In the genomic region with DNA sequence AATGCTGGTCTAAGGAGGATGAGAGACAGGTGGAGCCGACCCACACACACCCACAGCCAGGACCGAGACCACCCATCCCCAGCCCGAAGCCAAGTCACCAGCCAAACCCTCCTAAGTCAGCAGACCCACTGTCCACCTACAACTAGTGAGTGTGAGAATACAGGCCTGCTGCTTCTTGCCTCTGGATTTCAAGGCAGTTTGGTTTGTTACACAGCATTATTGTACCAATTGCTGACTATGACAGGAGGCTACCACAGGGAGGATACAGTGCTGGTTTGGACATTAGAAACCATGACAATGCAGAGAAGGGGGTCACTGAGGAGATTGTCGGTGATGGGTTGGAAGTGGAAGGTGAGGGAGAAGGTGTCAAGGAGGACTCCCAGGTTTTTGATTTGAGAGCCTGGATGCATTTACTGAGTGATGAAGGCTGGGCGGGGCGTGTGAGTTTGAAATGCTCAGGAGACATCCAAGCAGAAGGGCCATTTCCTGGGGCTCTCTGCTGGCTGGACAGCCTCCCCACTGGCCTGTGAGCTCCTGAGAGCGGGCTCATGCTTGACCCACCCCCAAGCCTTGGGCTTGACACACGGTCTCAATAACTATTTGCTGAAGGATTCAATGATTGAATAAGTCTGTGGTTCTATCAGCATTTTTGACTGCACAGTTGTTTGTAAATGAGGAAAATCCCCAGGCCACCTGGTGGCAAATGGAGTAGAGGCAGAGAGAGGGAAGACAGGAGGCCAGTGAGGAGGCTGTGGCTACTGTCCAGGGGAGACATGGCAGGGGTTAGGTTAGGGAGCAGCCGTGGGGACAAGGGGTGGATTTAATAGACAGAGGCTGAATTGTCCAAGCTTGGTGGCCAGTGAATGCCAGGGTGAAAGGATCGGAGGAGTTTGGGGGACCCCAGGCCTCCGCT, we compare ENCODE assay signal across 14 cellular contexts. TPM values are rescaled to one million over a fixed set of nuclear protein-coding genes. Genes with fewer than 3 reads are reported as not detected.
A peak's percentile ranks its signal among the peaks of the same experiment; 100 is the strongest.
DNase-seq lines count a peak whose midpoint lies in the region; ATAC-seq, FAIRE-seq and TF ChIP-seq lines count a peak whose summit lies in the region.
"Had no signal": no experiment of that assay in that cellular context is flagged by ENCODE, and none has a peak within 500 bp of the region (broad histone marks: within the 10 kb centered on the region; RNA-seq: fewer than 3 reads in every experiment).

No MANE protein-coding gene starts in this region.

- BruUV-seq in HepG2 (replicated peaks; lab: Mats Ljungman, UMichigan): no TSS peak

- FAIRE-seq in HepG2 (lab: Jason Lieb, UNC): no peak
- FAIRE-seq: RCC 7860 had no signal

- peaks cover 99 to 100% (median 99%) of the 10 kb centered on the region in 3 donors for H3K4me1 Mint-ChIP-seq in T-cell
- H3K4me1 Mint-ChIP-seq in endodermal cell: peaks cover 13% of the 10 kb centered on the region

- H3K27me3 Mint-ChIP-seq in T-cell (no peaks in the 10 kb centered on the region), endodermal cell (ENCODE audit: insufficient read depth) (peaks cover 6% of the 10 kb centered on the region)

- TF ChIP-seq EP300 in HepG2 (IDR thresholded peaks at IDR 0.05; ENCODE audit: low read depth in 2 of 2, low read length in 2 of 2): no peak
- no peak for TF ChIP-seq EP300 in HepG2 (CRISPR knock-in tag; IDR thresholded peaks at IDR 0.05; ENCODE audit: borderline replicate concordance)
- TF ChIP-seq EP300 in upper lobe of left lung (IDR thresholded peaks at IDR 0.05): no peak

- H3K4me3 ChIP-seq in HepG2 (replicated peaks in 1 of 3; ENCODE audit: insufficient read depth in 1 of 3, low read depth in 2 of 3, low read length in 3 of 3) (no peak overlapping the region), right lobe of liver (no peak overlapping the region), endodermal cell (ENCODE audit: low read length) (no peak overlapping the region), upper lobe of left lung (no peak overlapping the region), SJCRH30 (no peak overlapping the region)

- H3K4me1 ChIP-seq in HepG2 (ENCODE audit: insufficient read depth, low read length): no peaks in the 10 kb centered on the region
- H3K4me1 ChIP-seq in right lobe of liver: no peaks in the 10 kb centered on the region
- no peaks in the 10 kb centered on the region for H3K4me1 ChIP-seq in endodermal cell (ENCODE audit: control insufficient read depth, insufficient read depth, low read length)
- H3K4me1 ChIP-seq in upper lobe of left lung: no peaks in the 10 kb centered on the region
- no peaks in the 10 kb centered on the region for H3K4me1 ChIP-seq in SJCRH30

- CTCF ChIA-PET in HepG2 (lab: Yijun Ruan, JAX; ENCODE audit: low intra/inter-chr PET ratio, low total read pairs): no interaction called here
- CTCF ChIA-PET in T-cell (lab: Charles Lee): interaction anchor here in 1 of 2 donors (1.0 to 2.7 kb wide), 3 partner anchors 16 to 22 kb away, joined by 3 to 7 read pairs (median 3); no protein-coding TSS in a partner anchor

- H3K79me2 ChIP-seq in HepG2 (ENCODE audit: insufficient read depth, low read length): no peaks in the 10 kb centered on the region

- no peak for TF ChIP-seq CTCF in HepG2 (CRISPR knock-in tag; IDR thresholded peaks at IDR 0.05)
- TF ChIP-seq CTCF in right lobe of liver (IDR thresholded peaks at IDR 0.05): no peak
- peak; percentile 39 for TF ChIP-seq CTCF in endodermal cell (conservative IDR thresholded peaks at IDR 0.05)
- TF ChIP-seq CTCF in upper lobe of left lung (IDR thresholded peaks at IDR 0.05): no peak

- no peak overlapping the region for H3K9ac ChIP-seq in HepG2 (ENCODE audit: insufficient read depth, low read depth, low read length)
- H3K9ac ChIP-seq in endodermal cell (ENCODE audit: extremely low read depth, low read length, poor library complexity, severe bottlenecking): no peak overlapping the region

- no peak overlapping the region for H3K4me2 ChIP-seq in HepG2 (ENCODE audit: low read depth, low read length)

- H2AFZ ChIP-seq in HepG2 (ENCODE audit: low read length): no peak overlapping the region

- DNase-seq in HepG2 (ENCODE audit: low spot score) (no peak), right lobe of liver (no peak), T-cell (no peak), endodermal cell (no peak), upper lobe of left lung (no peak), SJCRH30 (no peak), H4 (ENCODE audit: low spot score) (no peak), NCI-H1092 treated with DMSO at 0.1 percent for 48 hours (lab: John Stamatoyannopoulos, UW) (no peak)
- DNase-seq: erythroblast; stimulated activated CD8-positive, alpha-beta memory T cell treated with anti-CD3 and anti-CD28 coated beads, Interleukin-4, amount 100 ng/mL, for 48 hours had no signal

- H3K9me3 Mint-ChIP-seq in T-cell: peaks cover 0 to 5% (median 5%) of the 10 kb centered on the region in 3 donors
- peaks cover 19% of the 10 kb centered on the region for H3K9me3 Mint-ChIP-seq in endodermal cell

- TF ChIP-seq RAD21 in HepG2 (CRISPR knock-in tag; IDR thresholded peaks at IDR 0.05): no peak

- POLR2A ChIA-PET in HepG2 (lab: Yijun Ruan, JAX) (no interaction called here), T-cell (lab: Charles Lee) (no interaction called here)

- ATAC-seq in HepG2 (peak; percentile 56), right lobe of liver (no peak), T-cell (replicated peaks in 1 of 4) (no peak), upper lobe of left lung (ENCODE audit: low FRiP score in 2 of 2) (no peak)

- H3K27ac Mint-ChIP-seq in T-cell (peak overlapping the region; percentile 90 to 98), endodermal cell (no peak overlapping the region)

- H3K27ac ChIP-seq in HepG2 (ENCODE audit: extremely low read length, insufficient read depth, low read length) (no peak overlapping the region), right lobe of liver (peak overlapping the region in 1 of 3 donors; percentile 40), endodermal cell (ENCODE audit: low read depth, low read length) (no peak overlapping the region), upper lobe of left lung (peak overlapping the region; percentile 70 to 85 (median 80)), SJCRH30 (no peak overlapping the region)

- TF ChIP-seq POLR2A in HepG2 (IDR thresholded peaks at IDR 0.05; ENCODE audit: insufficient read depth in 1 of 2, low read depth in 2 of 2, low read length in 2 of 2): no peak
- TF ChIP-seq POLR2A in right lobe of liver (IDR thresholded peaks at IDR 0.05): no peak
- no peak for TF ChIP-seq POLR2A in upper lobe of left lung (IDR thresholded peaks at IDR 0.05)

- intact Hi-C loops in HepG2 (cut with micrococcal nuclease; ENCODE audit: unreplicated experiment) (no loop called here), right lobe of liver (cut with DNase I) (no loop called here)

- H3K9me3 ChIP-seq in HepG2 (ENCODE audit: low read length): no peaks in the 10 kb centered on the region
- no peaks in the 10 kb centered on the region for H3K9me3 ChIP-seq in right lobe of liver
- no peaks in the 10 kb centered on the region for H3K9me3 ChIP-seq in endodermal cell (ENCODE audit: control insufficient read depth, low read length)
- H3K9me3 ChIP-seq in upper lobe of left lung: no peaks in the 10 kb centered on the region
- H3K9me3 ChIP-seq in SJCRH30 (replicated peaks): no peaks in the 10 kb centered on the region

- in situ Hi-C loops in HepG2 (cut with HindIII; ENCODE audit: extremely low pct_ligation_motif_present, low pct_unique_long_range_greater_than_20kb): no loop called here

- peaks cover 38% of the 10 kb centered on the region for H3K36me3 Mint-ChIP-seq in T-cell
- no peaks in the 10 kb centered on the region for H3K36me3 Mint-ChIP-seq in endodermal cell (ENCODE audit: low read depth)

- H3K27me3 ChIP-seq in HepG2 (ENCODE audit: control insufficient read depth in 1 of 2, insufficient read depth in 2 of 2, low read length in 2 of 2) (peaks cover 0 to 12% of the 10 kb centered on the region in 2 experiments; a peak in 2 of 5 replicates), right lobe of liver (no peaks in the 10 kb centered on the region), endodermal cell (ENCODE audit: control insufficient read depth, insufficient read depth, low read length, poor library complexity, severe bottlenecking) (no peaks in the 10 kb centered on the region), upper lobe of left lung (no peaks in the 10 kb centered on the region), SJCRH30 (no peaks in the 10 kb centered on the region)

- peak overlapping the region; percentile 56 to 68 (median 65) for H3K4me3 Mint-ChIP-seq in T-cell
- H3K4me3 Mint-ChIP-seq in endodermal cell: no peak overlapping the region

- H3K36me3 ChIP-seq in HepG2 (replicated peaks in 1 of 2; ENCODE audit: control insufficient read depth in 1 of 2, insufficient read depth in 2 of 2, low read length in 2 of 2) (no peaks in the 10 kb centered on the region), right lobe of liver (no peaks in the 10 kb centered on the region), endodermal cell (ENCODE audit: control insufficient read depth, insufficient read depth, low read length) (no peaks in the 10 kb centered on the region), upper lobe of left lung (no peaks in the 10 kb centered on the region), SJCRH30 (no peaks in the 10 kb centered on the region)

- H4K20me1 ChIP-seq in HepG2 (ENCODE audit: insufficient read depth, low read length): no peaks in the 10 kb centered on the region

- 37% methylated on average over 11 of the region's 11 CpGs for WGBS in HepG2 (ENCODE audit: low lambda C conversion rate)
- 94% methylated on average over 4 of the region's 11 CpGs for WGBS in right lobe of liver (ENCODE audit: insufficient coverage, low coverage, low lambda C conversion rate, missing lambda C conversion rate)
- 90 to 93% methylated on average over 7 to 11 of the region's 11 CpGs for WGBS in endodermal cell (ENCODE audit: insufficient coverage in 1 of 2, insufficient read length in 1 of 2), 2 experiments
- 85 to 87% methylated on average over 8 to 11 of the region's 11 CpGs for WGBS in upper lobe of left lung, 2 donors

RNA-seq across cellular contexts. Expression of a gene that starts 9.4 kb away (rescaled TPM):
- 0.39 and 0.64 TPM in 2 replicates for total RNA-seq in HepG2 (2016; rRNA removed; fragmentation: Illumina TruSeq; extraction: Trizol)
- total RNA-seq in HepG2 (2016; cell fraction: cytosol; rRNA removed; fragmentation: Illumina TruSeq; extraction: Trizol; ENCODE audit: low read depth): 0.09 and 0.10 TPM in 2 replicates
- total RNA-seq in HepG2 (2016; cell fraction: insoluble cytoplasmic fraction; rRNA removed; fragmentation: Illumina TruSeq; extraction: Trizol): 0.39 and 0.49 TPM in 2 replicates
- 0.25 and 0.38 TPM in 2 replicates for total RNA-seq in HepG2 (2016; cell fraction: membrane; rRNA removed; fragmentation: Illumina TruSeq; extraction: Trizol)
- total RNA-seq in HepG2 (2016; cell fraction: nucleus; rRNA removed; fragmentation: Illumina TruSeq; extraction: Trizol): 0.60 and 0.65 TPM in 2 replicates
- 0.08 and 0.09 TPM in 2 replicates for polyA plus RNA-seq in HepG2 (2011; rRNA removed)
- polyA plus RNA-seq in HepG2 (2011; cell fraction: cytosol; rRNA removed): 0.07 and 0.09 TPM in 2 replicates
- 0.21 and 0.35 TPM in 2 replicates for polyA plus RNA-seq in HepG2 (2011; cell fraction: nucleus; rRNA removed)
- polyA plus RNA-seq in HepG2 (2012): 0.04 and 0.05 TPM in 2 replicates
- 0.06 and 0.11 TPM in 2 replicates for polyA plus RNA-seq in HepG2 (2016; cell fraction: cytosol; fragmentation: Illumina TruSeq; extraction: Trizol; ENCODE audit: low read depth)
- 0.24 and 0.28 TPM in 2 replicates for polyA plus RNA-seq in HepG2 (2016; cell fraction: insoluble cytoplasmic fraction; fragmentation: Illumina TruSeq; extraction: Trizol; ENCODE audit: low read depth)
- polyA plus RNA-seq in HepG2 (2016; cell fraction: membrane; fragmentation: Illumina TruSeq; extraction: Trizol; ENCODE audit: low read depth): 0.11 and 0.14 TPM in 2 replicates
- 0.53 and 0.95 TPM in 2 replicates for polyA plus RNA-seq in HepG2 (2016; cell fraction: nucleus; fragmentation: Illumina TruSeq; extraction: Trizol; ENCODE audit: insufficient read depth, low read depth)
- 0.07 and 0.30 TPM in 2 replicates for polyA minus RNA-seq in HepG2 (2011; rRNA and poly(A)+ RNA removed; ENCODE audit: low replicate concordance)
- polyA minus RNA-seq in HepG2 (2011; cell fraction: cytosol; rRNA and poly(A)+ RNA removed): not detected in 2 replicates
- 0.13 TPM in 1 of 2 replicates, not detected in the other for polyA minus RNA-seq in HepG2 (2011; cell fraction: nucleus; rRNA and poly(A)+ RNA removed)
- not detected for total RNA-seq in right lobe of liver
- total RNA-seq in T-cell: 1 to 10 TPM; 4.6 to 8.7 (median 5.3) TPM
- total RNA-seq in endodermal cell: under 1 TPM; 0.11 to 0.20 TPM
- 0.14 TPM for polyA plus RNA-seq in endodermal cell (2013, experiment 1 of 2)
- polyA plus RNA-seq in endodermal cell (2013, experiment 2 of 2): 0.12 TPM
- total RNA-seq in upper lobe of left lung: under 1 TPM in 2 of 6 donors, not detected in 4; 0.06 to 0.13 TPM
- not detected in 2 replicates for total RNA-seq in SJCRH30 (2014; rRNA removed; shearing (Covaris generic))
- not detected in 2 replicates for total RNA-seq in H4 (2014; rRNA removed; shearing (Covaris generic))
- total RNA-seq: cardiac septum, lower leg skin, osteoblast had no signal

RNA-seq across cellular contexts. Expression of a gene that starts 22.4 kb away (rescaled TPM):
- total RNA-seq in HepG2 (2016; rRNA removed; fragmentation: Illumina TruSeq; extraction: Trizol) (not detected in 2 replicates), right lobe of liver (10 to 100 TPM in 1 of 6 experiments, 1 to 10 TPM in 5; 3.4 to 12.9 (median 6.5) TPM), T-cell (100 to 1,000 TPM; 353 to 413 (median 385) TPM), endodermal cell (1 to 10 TPM; 4.5 to 5.6 TPM), upper lobe of left lung (100 to 1,000 TPM in 1 of 6 donors, 10 to 100 TPM in 5; 22.1 to 126 (median 65.2) TPM)
- total RNA-seq in HepG2 (2016; cell fraction: cytosol; rRNA removed; fragmentation: Illumina TruSeq; extraction: Trizol; ENCODE audit: low read depth): 0.18 TPM in 1 of 2 replicates, not detected in the other
- total RNA-seq in HepG2 (2016; cell fraction: insoluble cytoplasmic fraction; rRNA removed; fragmentation: Illumina TruSeq; extraction: Trizol): not detected in 2 replicates
- 0.28 TPM in 1 of 2 replicates, not detected in the other for total RNA-seq in HepG2 (2016; cell fraction: membrane; rRNA removed; fragmentation: Illumina TruSeq; extraction: Trizol)
- total RNA-seq in HepG2 (2016; cell fraction: nucleus; rRNA removed; fragmentation: Illumina TruSeq; extraction: Trizol): not detected in 2 replicates
- polyA plus RNA-seq in HepG2 (2011; rRNA removed): 0.73 and 0.86 TPM in 2 replicates
- 0.35 and 0.56 TPM in 2 replicates for polyA plus RNA-seq in HepG2 (2011; cell fraction: cytosol; rRNA removed)
- 0.61 and 0.68 TPM in 2 replicates for polyA plus RNA-seq in HepG2 (2011; cell fraction: nucleus; rRNA removed)
- 0.39 TPM in 1 of 2 replicates, not detected in the other for polyA plus RNA-seq in HepG2 (2012)
- polyA plus RNA-seq in HepG2 (2016; cell fraction: cytosol; fragmentation: Illumina TruSeq; extraction: Trizol; ENCODE audit: low read depth): 0.14 and 0.26 TPM in 2 replicates
- polyA plus RNA-seq in HepG2 (2016; cell fraction: insoluble cytoplasmic fraction; fragmentation: Illumina TruSeq; extraction: Trizol; ENCODE audit: low read depth): 0.21 TPM in 1 of 2 replicates, not detected in the other
- 0.16 and 0.20 TPM in 2 replicates for polyA plus RNA-seq in HepG2 (2016; cell fraction: membrane; fragmentation: Illumina TruSeq; extraction: Trizol; ENCODE audit: low read depth)
- 0.45 TPM in 1 of 2 replicates, not detected in the other for polyA plus RNA-seq in HepG2 (2016; cell fraction: nucleus; fragmentation: Illumina TruSeq; extraction: Trizol; ENCODE audit: insufficient read depth, low read depth)
- polyA minus RNA-seq in HepG2 (2011; rRNA and poly(A)+ RNA removed; ENCODE audit: low replicate concordance): 0.64 and 2.0 TPM in 2 replicates
- polyA minus RNA-seq in HepG2 (2011; cell fraction: cytosol; rRNA and poly(A)+ RNA removed): not detected in 2 replicates
- 0.37 TPM in 1 of 2 replicates, not detected in the other for polyA minus RNA-seq in HepG2 (2011; cell fraction: nucleus; rRNA and poly(A)+ RNA removed)
- 2.0 TPM for polyA plus RNA-seq in endodermal cell (2013, experiment 1 of 2)
- polyA plus RNA-seq in endodermal cell (2013, experiment 2 of 2): 1.8 TPM
- total RNA-seq in SJCRH30 (2014; rRNA removed; shearing (Covaris generic)): not detected in 2 replicates
- 15.5 and 20.9 TPM in 2 replicates for total RNA-seq in H4 (2014; rRNA removed; shearing (Covaris generic))

RNA-seq across cellular contexts. Expression of a gene that starts 33.6 kb away (rescaled TPM):
- total RNA-seq in HepG2 (2016; rRNA removed; fragmentation: Illumina TruSeq; extraction: Trizol) (1.5 and 2.7 TPM in 2 replicates), right lobe of liver (10 to 100 TPM in 2 of 6 experiments, 1 to 10 TPM in 4; 3.3 to 12.6 (median 6.3) TPM), T-cell (10 to 100 TPM in 4 of 5 donors, 1 to 10 TPM in 1; 9.0 to 26.4 (median 22.0) TPM), endodermal cell (10 to 100 TPM; 15.5 to 16.9 TPM), upper lobe of left lung (1 to 10 TPM; 2.1 to 8.4 (median 4.7) TPM)
- 0.40 and 0.97 TPM in 2 replicates for total RNA-seq in HepG2 (2016; cell fraction: cytosol; rRNA removed; fragmentation: Illumina TruSeq; extraction: Trizol; ENCODE audit: low read depth)
- total RNA-seq in HepG2 (2016; cell fraction: insoluble cytoplasmic fraction; rRNA removed; fragmentation: Illumina TruSeq; extraction: Trizol): 1.1 and 2.5 TPM in 2 replicates
- total RNA-seq in HepG2 (2016; cell fraction: membrane; rRNA removed; fragmentation: Illumina TruSeq; extraction: Trizol): 1.7 and 1.8 TPM in 2 replicates
- total RNA-seq in HepG2 (2016; cell fraction: nucleus; rRNA removed; fragmentation: Illumina TruSeq; extraction: Trizol): 4.5 and 5.3 TPM in 2 replicates
- 6.9 and 10.7 TPM in 2 replicates for polyA plus RNA-seq in HepG2 (2011; rRNA removed)
- 3.0 and 4.1 TPM in 2 replicates for polyA plus RNA-seq in HepG2 (2011; cell fraction: cytosol; rRNA removed)
- polyA plus RNA-seq in HepG2 (2011; cell fraction: nucleus; rRNA removed): 39.8 and 43.2 TPM in 2 replicates
- 4.1 and 5.1 TPM in 2 replicates for polyA plus RNA-seq in HepG2 (2012)
- polyA plus RNA-seq in HepG2 (2016; cell fraction: cytosol; fragmentation: Illumina TruSeq; extraction: Trizol; ENCODE audit: low read depth): 0.60 and 1.2 TPM in 2 replicates
- polyA plus RNA-seq in HepG2 (2016; cell fraction: insoluble cytoplasmic fraction; fragmentation: Illumina TruSeq; extraction: Trizol; ENCODE audit: low read depth): 1.7 and 1.9 TPM in 2 replicates
- polyA plus RNA-seq in HepG2 (2016; cell fraction: membrane; fragmentation: Illumina TruSeq; extraction: Trizol; ENCODE audit: low read depth): 1.6 and 1.8 TPM in 2 replicates
- 8.4 and 10.3 TPM in 2 replicates for polyA plus RNA-seq in HepG2 (2016; cell fraction: nucleus; fragmentation: Illumina TruSeq; extraction: Trizol; ENCODE audit: insufficient read depth, low read depth)
- polyA minus RNA-seq in HepG2 (2011; rRNA and poly(A)+ RNA removed; ENCODE audit: low replicate concordance): 8.3 and 36.4 TPM in 2 replicates
- 2.5 and 4.0 TPM in 2 replicates for polyA minus RNA-seq in HepG2 (2011; cell fraction: cytosol; rRNA and poly(A)+ RNA removed)
- 18.0 and 21.3 TPM in 2 replicates for polyA minus RNA-seq in HepG2 (2011; cell fraction: nucleus; rRNA and poly(A)+ RNA removed)
- 17.3 TPM for polyA plus RNA-seq in endodermal cell (2013, experiment 1 of 2)
- polyA plus RNA-seq in endodermal cell (2013, experiment 2 of 2): 18.8 TPM
- total RNA-seq in SJCRH30 (2014; rRNA removed; shearing (Covaris generic)): 0.08 TPM in 1 of 2 replicates, not detected in the other
- total RNA-seq in H4 (2014; rRNA removed; shearing (Covaris generic)): 4.9 and 6.3 TPM in 2 replicates

Comparison
In these comparisons a context has a peak if more than half of its experiments do, and no peak if none do; other contexts are left out.
1. H3K27ac ChIP-seq: peak in upper lobe of left lung (4 of 4); none in HepG2 (single experiment), endodermal cell (single experiment) and SJCRH30 (single experiment).